19 cellular contexts compared by ENCODE assay signal in genomic region chr19:41410655-41411054, GRCh38. TPM values are rescaled to one million over a fixed set of nuclear protein-coding genes. Genes with fewer than 3 reads are reported as not detected.
DNase-seq lines count a peak whose midpoint lies in the region; ATAC-seq, FAIRE-seq and TF ChIP-seq lines count a peak whose summit lies in the region.
"Had no signal": no experiment of that assay in that cellular context is flagged by ENCODE, and none has a peak within 500 bp of the region (broad histone marks: within the 10 kb centered on the region; RNA-seq: fewer than 3 reads in every experiment).

No MANE protein-coding gene starts in this region.

- H3K4me1 ChIP-seq in GM12878 (ENCODE audit: control insufficient read depth, insufficient read depth, low read length) = peaks cover 18% of the 10 kb centered on the region
- peaks cover 97 to 99% of the 10 kb centered on the region in 2 experiments for H3K4me1 ChIP-seq in neutrophil (ENCODE audit: control insufficient read depth in 1 of 2, insufficient read depth in 1 of 2, low read depth in 1 of 2, low read length in 1 of 2)
- H3K4me1 ChIP-seq in vagina = peaks cover 23% of the 10 kb centered on the region

- peaks cover 5% of the 10 kb centered on the region for H3K4me1 Mint-ChIP-seq in stimulated activated naive CD8-positive, alpha-beta T cell treated with anti-CD3 and anti-CD28 coated beads, Interleukin-15, amount 100 ng/mL, for 72 hours
- peaks cover 14% of the 10 kb centered on the region for H3K4me1 Mint-ChIP-seq in progenitor cell of endocrine pancreas (ENCODE audit: low read depth)

- SMC1A ChIA-PET in GM12878 (lab: Charles Lee; ENCODE audit: uncharacterized antibody, unreplicated experiment) = interaction anchor here (1.2 kb wide), 1 partner anchor 28 kb away, joined by 4 read pairs; no protein-coding TSS in a partner anchor

- no peaks in the 10 kb centered on the region for H4K20me1 ChIP-seq in GM12878 (ENCODE audit: control insufficient read depth, insufficient read depth)

- no peaks in the 10 kb centered on the region for H3K27me3 ChIP-seq in GM12878 (replicated peaks in 1 of 2; ENCODE audit: control insufficient read depth in 2 of 2, insufficient read depth in 2 of 2, low read length in 1 of 2)
- no peaks in the 10 kb centered on the region for H3K27me3 ChIP-seq in neutrophil
- no peaks in the 10 kb centered on the region for H3K27me3 ChIP-seq in vagina

- peak overlapping the region in 1 of 2 donors; percentile 21 for H3K27ac Mint-ChIP-seq in stimulated activated naive CD8-positive, alpha-beta T cell treated with anti-CD3 and anti-CD28 coated beads, Interleukin-15, amount 100 ng/mL, for 72 hours
- H3K27ac Mint-ChIP-seq in progenitor cell of endocrine pancreas = no peak overlapping the region
- H3K27ac Mint-ChIP-seq: CD4-positive, alpha-beta T cell had no signal

- H3K9me3 Mint-ChIP-seq in stimulated activated naive CD8-positive, alpha-beta T cell treated with anti-CD3 and anti-CD28 coated beads, Interleukin-15, amount 100 ng/mL, for 72 hours = no peaks in the 10 kb centered on the region
- no peaks in the 10 kb centered on the region for H3K9me3 Mint-ChIP-seq in progenitor cell of endocrine pancreas (ENCODE audit: low read depth)
- H3K9me3 Mint-ChIP-seq: CD4-positive, alpha-beta T cell had no signal

- no peak for TF ChIP-seq EP300 in GM12878 (IDR thresholded peaks at IDR 0.05; ENCODE audit: borderline replicate concordance in 1 of 2, control insufficient read depth in 1 of 2, low read depth in 2 of 2, low read length in 2 of 2)

- ATAC-seq in stimulated activated naive CD8-positive, alpha-beta T cell treated with anti-CD3 and anti-CD28 coated beads, Interleukin-15, Interleukin-2, amounts not matched to agents 100 U/mL and 50 U/mL, for 24 hours = peak; percentile 25
- no peak for ATAC-seq in stimulated activated naive CD8-positive, alpha-beta T cell treated with anti-CD3 and anti-CD28 coated beads, Interleukin-15, amount 100 ng/mL, for 72 hours
- no peak for ATAC-seq in GM12878
- ATAC-seq: HCT116, Panc1, SK-N-SH treated with all-trans-retinoic acid at 6 μM for 48 hours had no signal

- CTCF ChIA-PET in GM12878 (lab: Yijun Ruan, JAX) = interaction anchor here (1.6 kb wide), 1 partner anchor 22 kb away, joined by 5 read pairs; no protein-coding TSS in a partner anchor

- no peak for FAIRE-seq in GM12878 (lab: Jason Lieb, UNC)

- RAD21 ChIA-PET in GM12878 (lab: Charles Lee; ENCODE audit: unreplicated experiment) = no interaction called here

- H3K4me3 ChIP-seq in GM12878 = no peak overlapping the region
- H3K4me3 ChIP-seq in neutrophil (ENCODE audit: low read depth in 1 of 2, low read length in 1 of 2) = peak overlapping the region in 1 of 2 experiments; percentile 13
- no peak overlapping the region for H3K4me3 ChIP-seq in vagina

- H3K36me3 ChIP-seq in GM12878 (ENCODE audit: control insufficient read depth in 2 of 2, insufficient read depth in 2 of 2, low read length in 1 of 2) (peaks cover 0 to 3% of the 10 kb centered on the region in 2 experiments; a peak in 3 of 4 replicates), neutrophil (no peaks in the 10 kb centered on the region), vagina (peaks cover 0 to 42% of the 10 kb centered on the region in 2 donors)

- DNase-seq in stimulated activated naive CD8-positive, alpha-beta T cell treated with anti-CD3 and anti-CD28 coated beads, Interleukin-15, Interleukin-2, amounts not matched to agents 100 U/mL and 50 U/mL, for 24 hours = no peak
- DNase-seq in stimulated activated naive CD8-positive, alpha-beta T cell treated with anti-CD3 and anti-CD28 coated beads, Interleukin-15, amount 100 ng/mL, for 72 hours = no peak
- DNase-seq in GM12878 (ENCODE audit: low read depth, low spot score) (no peak), vagina (ENCODE audit: extremely low spot score in 2 of 2) (no peak), NCI-H128 (lab: John Stamatoyannopoulos, UW; ENCODE audit: unreplicated experiment) (no peak), AML-193 (lab: John Stamatoyannopoulos, UW) (no peak), progenitor cell of endocrine pancreas (ENCODE audit: low spot score, unreplicated experiment) (no peak)
- DNase-seq: CD4-positive, alpha-beta T cell; DMS53; KBM-7; NCI-H1048; NCI-H146; NCI-H2081; NCI-H510A treated with DMSO at 0.1 percent for 48 hours; SHP77 treated with DMSO at 0.1 percent for 48 hours had no signal

- H3K4me3 Mint-ChIP-seq in stimulated activated naive CD8-positive, alpha-beta T cell treated with anti-CD3 and anti-CD28 coated beads, Interleukin-15, amount 100 ng/mL, for 72 hours = no peak overlapping the region
- H3K4me3 Mint-ChIP-seq in progenitor cell of endocrine pancreas (ENCODE audit: low read depth) = no peak overlapping the region
- H3K4me3 Mint-ChIP-seq: CD4-positive, alpha-beta T cell had no signal

- peaks cover 6% of the 10 kb centered on the region for H3K36me3 Mint-ChIP-seq in progenitor cell of endocrine pancreas (ENCODE audit: insufficient read depth)

- no peak for TF ChIP-seq RAD21 in GM12878 (IDR thresholded peaks at IDR 0.05; ENCODE audit: insufficient read depth, low read depth, low read length)

- H3K79me2 ChIP-seq in GM12878 (ENCODE audit: control insufficient read depth, insufficient read depth, low read length) = peaks cover 5% of the 10 kb centered on the region

- no TSS peak for BruUV-seq in GM12878 (replicated peaks; lab: Mats Ljungman, UMichigan)

- TF ChIP-seq POLR2A in GM12878 (IDR thresholded peaks at IDR 0.05; ENCODE audit: low read depth, low read length) = no peak
- TF ChIP-seq POLR2A in vagina (IDR thresholded peaks at IDR 0.05) = no peak

- in situ Hi-C loops in GM12878 (cut with MboI) = no loop called here

- H3K9me3 ChIP-seq in GM12878 (replicated peaks; ENCODE audit: control insufficient read depth, insufficient read depth, low read length) = no peaks in the 10 kb centered on the region
- no peaks in the 10 kb centered on the region for H3K9me3 ChIP-seq in neutrophil
- no peaks in the 10 kb centered on the region for H3K9me3 ChIP-seq in vagina

- POLR2A ChIA-PET in GM12878 (lab: Charles Lee) = no interaction called here

- no peak overlapping the region for H3K4me2 ChIP-seq in GM12878 (ENCODE audit: control insufficient read depth, insufficient read depth)

- no peak overlapping the region for H3K9ac ChIP-seq in GM12878 (ENCODE audit: control insufficient read depth, insufficient read depth, low read length)

- intact Hi-C loops in GM12878 (cut with micrococcal nuclease; ENCODE audit: unreplicated experiment) = no loop called here
- intact Hi-C loops in vagina (cut with DNase I) = no loop called here

- no peak for TF ChIP-seq CTCF in GM12878 (IDR thresholded peaks at IDR 0.05 in 2 of 3, conservative IDR thresholded peaks at IDR 0.05 in 1 of 3; ENCODE audit: control insufficient read depth in 2 of 3, extremely low read depth in 1 of 3, insufficient read depth in 1 of 3, low read depth in 3 of 3, low read length in 3 of 3)
- TF ChIP-seq CTCF in neutrophil (IDR thresholded peaks at IDR 0.05) = no peak
- TF ChIP-seq CTCF in vagina (IDR thresholded peaks at IDR 0.05) = no peak
- TF ChIP-seq CTCF in progenitor cell of endocrine pancreas (IDR thresholded peaks at IDR 0.05; ENCODE audit: unreplicated experiment) = no peak

- H2AFZ ChIP-seq in GM12878 (ENCODE audit: control insufficient read depth, low read depth, low read length) = no peak overlapping the region

- 97% methylated on average over 10 of the region's 18 CpGs for WGBS in GM12878 (ENCODE audit: insufficient coverage, insufficient replicate concordance, low lambda C conversion rate, missing lambda C conversion rate)

- H3K27ac ChIP-seq in GM12878 (ENCODE audit: control insufficient read depth, insufficient read depth) (peak overlapping the region; percentile 85; the same call in 1 of the 2 replicates), neutrophil (peak overlapping the region; percentile 94), vagina (peak overlapping the region; percentile 61)

- H3K27me3 Mint-ChIP-seq in stimulated activated naive CD8-positive, alpha-beta T cell treated with anti-CD3 and anti-CD28 coated beads, Interleukin-15, amount 100 ng/mL, for 72 hours = no peaks in the 10 kb centered on the region
- no peaks in the 10 kb centered on the region for H3K27me3 Mint-ChIP-seq in progenitor cell of endocrine pancreas
- H3K27me3 Mint-ChIP-seq: CD4-positive, alpha-beta T cell had no signal

RNA-seq across cellular contexts. Expression of gene BCKDHA, which starts 13.0 kb away (rescaled TPM):
- 45.1 and 48.8 TPM in 2 replicates for total RNA-seq in GM12878 (2013; cell fraction: nucleolus; rRNA removed)
- total RNA-seq in GM12878 (2014; rRNA removed) = 90.9 and 107 TPM in 2 replicates
- total RNA-seq in GM12878 (2014; rRNA removed; fragmentation: Illumina TruSeq; extraction: Trizol) = 19.2 and 23.9 TPM in 2 replicates
- 33.5 and 41.7 TPM in 2 replicates for total RNA-seq in GM12878 (2021)
- polyA plus RNA-seq in GM12878 (2011; ENCODE audit: low read depth) = 14.8 TPM
- 10.8 and 51.3 TPM in 2 replicates for polyA plus RNA-seq in GM12878 (2011; rRNA removed)
- polyA plus RNA-seq in GM12878 (2011; cell fraction: cytosol; rRNA removed) = 77.5 and 123 TPM in 2 replicates
- 139 and 153 TPM in 2 replicates for polyA plus RNA-seq in GM12878 (2011; cell fraction: nucleus; rRNA removed)
- polyA plus RNA-seq in GM12878 (2012) = 64.0 and 79.5 TPM in 2 replicates
- 13.7 and 41.5 TPM in 2 replicates for polyA plus RNA-seq in GM12878 (2014; fragmentation: Illumina TruSeq; extraction: Trizol)
- 10 to 100 TPM in 1 of 2 experiments, 1 to 10 TPM in 1; 9.9 to 28.7 TPM for polyA plus RNA-seq in GM12878 (2014; fragmentation: Nextera tagmentation; extraction: Ambion mirVana)
- 68.1 and 73.1 TPM in 2 replicates for polyA plus RNA-seq in GM12878 (2014; rRNA removed)
- 100 to 1,000 TPM in 1 of 2 experiments, 10 to 100 TPM in 1; 99.8 to 105 TPM for polyA plus RNA-seq in GM12878 (2016; fragmentation: Nextera tagmentation; extraction: Ambion mirVana)
- 16.3 and 43.2 TPM in 2 replicates for polyA minus RNA-seq in GM12878 (2011; rRNA and poly(A)+ RNA removed)
- polyA minus RNA-seq in GM12878 (2011; cell fraction: cytosol; rRNA and poly(A)+ RNA removed) = 26.5 and 33.1 TPM in 2 replicates
- 27.3 and 31.9 TPM in 2 replicates for polyA minus RNA-seq in GM12878 (2011; cell fraction: nucleus; rRNA and poly(A)+ RNA removed)
- total RNA-seq in vagina = 68.5 TPM
- 15.2 and 16.3 TPM in 2 replicates for total RNA-seq in progenitor cell of endocrine pancreas

RNA-seq across cellular contexts. Expression of gene EXOSC5, which starts 13.5 kb away (rescaled TPM):
- total RNA-seq in GM12878 (2013; cell fraction: nucleolus; rRNA removed) = 18.8 and 27.0 TPM in 2 replicates
- total RNA-seq in GM12878 (2014; rRNA removed) = 38.8 and 44.3 TPM in 2 replicates
- 28.1 and 30.7 TPM in 2 replicates for total RNA-seq in GM12878 (2014; rRNA removed; fragmentation: Illumina TruSeq; extraction: Trizol)
- total RNA-seq in GM12878 (2021) = 57.8 and 62.7 TPM in 2 replicates
- 21.5 TPM for polyA plus RNA-seq in GM12878 (2011; ENCODE audit: low read depth)
- 26.0 and 61.0 TPM in 2 replicates for polyA plus RNA-seq in GM12878 (2011; rRNA removed)
- polyA plus RNA-seq in GM12878 (2011; cell fraction: cytosol; rRNA removed) = 87.8 and 129 TPM in 2 replicates
- polyA plus RNA-seq in GM12878 (2011; cell fraction: nucleus; rRNA removed) = 70.8 and 78.6 TPM in 2 replicates
- 48.6 and 84.3 TPM in 2 replicates for polyA plus RNA-seq in GM12878 (2012)
- 2.5 and 15.8 TPM in 2 replicates for polyA plus RNA-seq in GM12878 (2014; fragmentation: Illumina TruSeq; extraction: Trizol)
- polyA plus RNA-seq in GM12878 (2014; fragmentation: Nextera tagmentation; extraction: Ambion mirVana) = 10 to 100 TPM; 20.6 to 25.3 TPM
- polyA plus RNA-seq in GM12878 (2014; rRNA removed) = 74.2 and 88.9 TPM in 2 replicates
- polyA plus RNA-seq in GM12878 (2016; fragmentation: Nextera tagmentation; extraction: Ambion mirVana) = 100 to 1,000 TPM; 116 to 123 TPM
- 14.6 and 32.7 TPM in 2 replicates for polyA minus RNA-seq in GM12878 (2011; rRNA and poly(A)+ RNA removed)
- 13.9 and 16.2 TPM in 2 replicates for polyA minus RNA-seq in GM12878 (2011; cell fraction: cytosol; rRNA and poly(A)+ RNA removed)
- polyA minus RNA-seq in GM12878 (2011; cell fraction: nucleus; rRNA and poly(A)+ RNA removed) = 14.7 and 20.0 TPM in 2 replicates
- 15.2 TPM for total RNA-seq in vagina
- 15.4 and 17.0 TPM in 2 replicates for total RNA-seq in progenitor cell of endocrine pancreas

RNA-seq across cellular contexts. Expression of gene B3GNT8, which starts 16.5 kb away (rescaled TPM):
- total RNA-seq in GM12878 (2013; cell fraction: nucleolus; rRNA removed) = 0.24 TPM in 1 of 2 replicates, not detected in the other
- total RNA-seq in GM12878 (2014; rRNA removed) (0.05 and 0.06 TPM in 2 replicates), GM12878 (2014; rRNA removed; fragmentation: Illumina TruSeq; extraction: Trizol) (not detected in 2 replicates), GM12878 (2021) (1.1 and 1.2 TPM in 2 replicates), vagina (35.8 TPM), progenitor cell of endocrine pancreas (4.4 and 4.6 TPM in 2 replicates)
- polyA plus RNA-seq in GM12878 (2011; ENCODE audit: low read depth) = not detected
- polyA plus RNA-seq in GM12878 (2011; rRNA removed) (not detected in 2 replicates), GM12878 (2014; fragmentation: Illumina TruSeq; extraction: Trizol) (0.44 TPM in 1 of 2 replicates, not detected in the other), GM12878 (2014; fragmentation: Nextera tagmentation; extraction: Ambion mirVana) (not detected), GM12878 (2014; rRNA removed) (0.08 and 0.23 TPM in 2 replicates), GM12878 (2016; fragmentation: Nextera tagmentation; extraction: Ambion mirVana) (under 1 TPM; 0.17 to 0.58 TPM)
- polyA plus RNA-seq in GM12878 (2011; cell fraction: cytosol; rRNA removed) = not detected in 2 replicates
- polyA plus RNA-seq in GM12878 (2011; cell fraction: nucleus; rRNA removed) = 0.09 and 0.15 TPM in 2 replicates
- polyA plus RNA-seq in GM12878 (2012) = 0.35 and 0.50 TPM in 2 replicates
- not detected in 2 replicates for polyA minus RNA-seq in GM12878 (2011; rRNA and poly(A)+ RNA removed)
- not detected in 2 replicates for polyA minus RNA-seq in GM12878 (2011; cell fraction: cytosol; rRNA and poly(A)+ RNA removed)
- not detected in 2 replicates for polyA minus RNA-seq in GM12878 (2011; cell fraction: nucleus; rRNA and poly(A)+ RNA removed)

RNA-seq across cellular contexts. Expression of gene DMAC2, which starts 29.1 kb away (rescaled TPM):
- 10.3 and 10.4 TPM in 2 replicates for total RNA-seq in GM12878 (2013; cell fraction: nucleolus; rRNA removed)
- total RNA-seq in GM12878 (2014; rRNA removed) (43.1 and 43.2 TPM in 2 replicates), GM12878 (2014; rRNA removed; fragmentation: Illumina TruSeq; extraction: Trizol) (30.4 and 35.3 TPM in 2 replicates), GM12878 (2021) (45.6 and 48.3 TPM in 2 replicates), vagina (39.8 TPM), progenitor cell of endocrine pancreas (51.3 and 54.1 TPM in 2 replicates)
- 20.5 TPM for polyA plus RNA-seq in GM12878 (2011; ENCODE audit: low read depth)
- polyA plus RNA-seq in GM12878 (2011; rRNA removed) (34.0 and 42.2 TPM in 2 replicates), GM12878 (2014; fragmentation: Illumina TruSeq; extraction: Trizol) (17.9 and 38.1 TPM in 2 replicates), GM12878 (2014; fragmentation: Nextera tagmentation; extraction: Ambion mirVana) (10 to 100 TPM; 10.8 to 14.8 TPM), GM12878 (2014; rRNA removed) (52.7 and 57.2 TPM in 2 replicates), GM12878 (2016; fragmentation: Nextera tagmentation; extraction: Ambion mirVana) (10 to 100 TPM; 45.4 to 54.3 TPM)
- 74.4 and 76.4 TPM in 2 replicates for polyA plus RNA-seq in GM12878 (2011; cell fraction: cytosol; rRNA removed)
- polyA plus RNA-seq in GM12878 (2011; cell fraction: nucleus; rRNA removed) = 39.3 and 47.7 TPM in 2 replicates
- 31.8 and 38.7 TPM in 2 replicates for polyA plus RNA-seq in GM12878 (2012)
- 39.6 and 53.1 TPM in 2 replicates for polyA minus RNA-seq in GM12878 (2011; rRNA and poly(A)+ RNA removed)
- polyA minus RNA-seq in GM12878 (2011; cell fraction: cytosol; rRNA and poly(A)+ RNA removed) = 20.3 and 20.7 TPM in 2 replicates
- polyA minus RNA-seq in GM12878 (2011; cell fraction: nucleus; rRNA and poly(A)+ RNA removed) = 5.3 and 8.1 TPM in 2 replicates

RNA-seq across cellular contexts. Expression of gene ERICH4, which starts 32.3 kb away (rescaled TPM):
- not detected in 2 replicates for total RNA-seq in GM12878 (2013; cell fraction: nucleolus; rRNA removed)
- total RNA-seq in GM12878 (2014; rRNA removed) = not detected in 2 replicates
- not detected in 2 replicates for total RNA-seq in GM12878 (2014; rRNA removed; fragmentation: Illumina TruSeq; extraction: Trizol)
- not detected in 2 replicates for total RNA-seq in GM12878 (2021)
- polyA plus RNA-seq in GM12878 (2011; ENCODE audit: low read depth) = not detected
- not detected in 2 replicates for polyA plus RNA-seq in GM12878 (2011; rRNA removed)
- not detected in 2 replicates for polyA plus RNA-seq in GM12878 (2011; cell fraction: cytosol; rRNA removed)
- polyA plus RNA-seq in GM12878 (2011; cell fraction: nucleus; rRNA removed) = not detected in 2 replicates
- polyA plus RNA-seq in GM12878 (2012) = not detected in 2 replicates
- not detected in 2 replicates for polyA plus RNA-seq in GM12878 (2014; fragmentation: Illumina TruSeq; extraction: Trizol)
- not detected for polyA plus RNA-seq in GM12878 (2014; fragmentation: Nextera tagmentation; extraction: Ambion mirVana)
- not detected in 2 replicates for polyA plus RNA-seq in GM12878 (2014; rRNA removed)
- not detected for polyA plus RNA-seq in GM12878 (2016; fragmentation: Nextera tagmentation; extraction: Ambion mirVana)
- polyA minus RNA-seq in GM12878 (2011; rRNA and poly(A)+ RNA removed) = not detected in 2 replicates
- polyA minus RNA-seq in GM12878 (2011; cell fraction: cytosol; rRNA and poly(A)+ RNA removed) = not detected in 2 replicates
- polyA minus RNA-seq in GM12878 (2011; cell fraction: nucleus; rRNA and poly(A)+ RNA removed) = not detected in 2 replicates
- total RNA-seq in vagina = not detected
- not detected in 2 replicates for total RNA-seq in progenitor cell of endocrine pancreas
- total RNA-seq: CD4-positive, alpha-beta T cell had no signal
